Comparison of ENCODE assay signal across 8 cellular contexts in the genomic region with DNA sequence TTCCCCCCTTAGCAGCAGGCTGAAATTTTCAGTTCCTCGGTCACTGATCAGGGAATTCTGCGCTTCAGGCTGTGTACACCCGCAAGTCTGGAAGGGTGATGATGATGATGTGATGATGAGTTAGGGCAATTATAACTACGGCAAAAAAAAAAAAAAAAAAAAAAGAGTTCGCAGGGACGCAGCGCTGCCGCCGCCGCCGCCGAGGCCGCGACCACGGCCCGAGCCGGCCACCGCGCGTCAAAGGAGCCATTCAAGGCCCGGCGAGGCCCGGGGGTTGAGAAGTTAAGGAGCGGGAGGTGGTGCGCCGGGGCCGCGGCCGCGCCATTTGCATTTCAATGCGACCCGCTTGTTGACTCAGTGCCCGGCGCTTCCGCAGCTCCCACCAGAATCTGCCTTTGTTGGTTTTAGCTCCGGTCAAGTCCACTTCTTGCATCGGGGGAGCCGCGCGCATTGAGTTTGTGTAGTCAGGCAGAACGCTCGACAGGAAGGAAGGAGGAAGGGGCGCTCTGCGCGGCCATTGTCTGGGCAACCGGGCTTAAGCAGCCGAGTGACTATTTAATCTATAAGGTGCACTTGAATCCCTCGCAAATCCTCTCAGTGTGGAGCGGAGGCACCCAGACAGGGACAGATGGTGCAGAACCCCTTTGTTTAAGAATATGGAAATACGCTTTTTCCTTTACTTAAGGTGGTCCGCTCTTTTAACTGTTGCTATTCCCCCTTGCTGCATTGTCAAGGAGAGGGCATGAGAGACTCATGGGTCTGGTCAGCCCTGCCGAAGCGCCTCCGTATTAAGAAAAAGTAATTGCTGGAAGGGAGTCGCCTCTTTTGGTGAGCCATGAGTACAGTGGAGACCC.
A peak's percentile ranks its signal among the peaks of the same experiment; 100 is the strongest.
DNase-seq lines count a peak whose midpoint lies in the region; ATAC-seq and TF ChIP-seq lines count a peak whose summit lies in the region.

No MANE protein-coding gene starts in this region.

- peak overlapping the region; percentile 88 for H3K4me2 ChIP-seq in fibroblast of lung (ENCODE audit: extremely low read depth, insufficient read depth, low read length)

- H3K36me3 ChIP-seq in fibroblast of lung (ENCODE audit: control insufficient read depth, insufficient read depth, low read length) (no peaks in the 10 kb centered on the region), tibial nerve (no peaks in the 10 kb centered on the region)

- peak overlapping the region; percentile 44 for H2AFZ ChIP-seq in fibroblast of lung (ENCODE audit: low read length)

- H3K27ac ChIP-seq in fibroblast of lung (ENCODE audit: insufficient read depth, low read length) (peak overlapping the region; percentile 53), tibial nerve (peak overlapping the region in 2 of 4 donors; percentile 42 to 63)

- TF ChIP-seq CTCF in fibroblast of lung (conservative IDR thresholded peaks at IDR 0.05 in 1 of 2, IDR thresholded peaks at IDR 0.05 in 1 of 2; ENCODE audit: low read depth in 1 of 2, low read length in 2 of 2) (no peak), tibial nerve (IDR thresholded peaks at IDR 0.05) (no peak)

- H3K9ac ChIP-seq in fibroblast of lung (ENCODE audit: insufficient read depth, low read length): peak overlapping the region; percentile 67

- H3K9me3 ChIP-seq in fibroblast of lung (ENCODE audit: control insufficient read depth, insufficient read depth, low read depth, low read length) (no peaks in the 10 kb centered on the region), tibial nerve (no peaks in the 10 kb centered on the region)

- H3K4me1 ChIP-seq in fibroblast of lung (ENCODE audit: control insufficient read depth, extremely low read depth, insufficient read depth, low read length) (no peaks in the 10 kb centered on the region), tibial nerve (peaks cover 0 to 11% (median 0%) of the 10 kb centered on the region in 4 donors)

- no peaks in the 10 kb centered on the region for H3K27me3 ChIP-seq in fibroblast of lung (ENCODE audit: control insufficient read depth, insufficient read depth, low read length)
- H3K27me3 ChIP-seq in tibial nerve: no peaks in the 10 kb centered on the region

- TF ChIP-seq POLR2A in tibial nerve (IDR thresholded peaks at IDR 0.05): no peak

- peak; percentile 97 for DNase-seq in DMS53 (lab: John Stamatoyannopoulos, UW)
- peak; percentile 24 to 54 for DNase-seq in NCI-H187 (lab: John Stamatoyannopoulos, UW)
- peak; percentile 72 for DNase-seq in activated CD8-positive, alpha-beta memory T cell treated with anti-CD3 and anti-CD28 coated beads for 24 hours
- DNase-seq in fibroblast of lung (ENCODE audit: low read depth in 2 of 2): peak; percentile 66 to 79
- DNase-seq in mucosa of gallbladder (ENCODE audit: low spot score): peak; percentile 23
- peak in 1 of 2 donors; percentile 11 for DNase-seq in tibial nerve (ENCODE audit: low spot score in 2 of 2)
- DNase-seq in central memory CD4-positive, alpha-beta T cell: no peak

- peak in 1 of 2 donors; percentile 8 for TF ChIP-seq EP300 in tibial nerve (IDR thresholded peaks at IDR 0.05)

- 3% methylated on average over 55 of the region's 55 CpGs for WGBS in tibial nerve, 2 donors

- peak; percentile 65 for ATAC-seq in GM21619 (IDR thresholded peaks at IDR 0.05; ENCODE audit: unreplicated experiment)

- H3K79me2 ChIP-seq in fibroblast of lung (ENCODE audit: control insufficient read depth, insufficient read depth, low read length): no peaks in the 10 kb centered on the region

- H4K20me1 ChIP-seq in fibroblast of lung (ENCODE audit: control insufficient read depth, extremely low read depth, insufficient read depth, low read length): no peaks in the 10 kb centered on the region

- H3K4me3 ChIP-seq in fibroblast of lung (replicated peaks in 1 of 4; ENCODE audit: control extremely low read depth in 1 of 4, insufficient read depth in 1 of 4, low read depth in 3 of 4, low read length in 4 of 4): peak overlapping the region; percentile 53 to 74 (median 66)
- peak overlapping the region; percentile 40 to 63 (median 52) for H3K4me3 ChIP-seq in tibial nerve
